ENCODE assay signal across 13 cellular contexts in genomic region chr6:166156942-166157341, GRCh38. TPM values are rescaled to one million over a fixed set of nuclear protein-coding genes. Genes with fewer than 3 reads are reported as not detected.
DNase-seq lines count a peak whose midpoint lies in the region; ATAC-seq and TF ChIP-seq lines count a peak whose summit lies in the region.
"Had no signal": no experiment of that assay in that cellular context is flagged by ENCODE, and none has a peak within 500 bp of the region (broad histone marks: within the 10 kb centered on the region; RNA-seq: fewer than 3 reads in every experiment).

No MANE protein-coding gene starts in this region.

- no peaks in the 10 kb centered on the region for H3K36me3 ChIP-seq in Peyer's patch
- H3K36me3 ChIP-seq in colonic mucosa = no peaks in the 10 kb centered on the region

- DNase-seq in DMS 273 (lab: John Stamatoyannopoulos, UW; ENCODE audit: unreplicated experiment) = peak; percentile 17
- no peak for DNase-seq in DMS 273 treated with DMSO at 0.1 percent for 48 hours (lab: John Stamatoyannopoulos, UW)
- peak; percentile 31 for DNase-seq in NB4 (ENCODE audit: low read depth)
- no peak for DNase-seq in dorsolateral prefrontal cortex
- peak; percentile 6 for DNase-seq in renal cortical epithelial cell (ENCODE audit: low read depth)
- no peak for DNase-seq in Peyer's patch
- no peak for DNase-seq in colonic mucosa
- DNase-seq: activated CD4-positive, alpha-beta memory T cell treated with anti-CD3 and anti-CD28 coated beads, Interleukin-2, amount 10 ng/mL, durations not matched to agents 7 days and 5 days; aorta; foreskin melanocyte; GOT3 had no signal

- intact Hi-C loops in dorsolateral prefrontal cortex (cut with DNase I) (loop anchor here (5.0 to 10.0 kb wide), 3 partner anchors 120 to 240 kb away; partner anchors contain the start of gene MPC1 (in 1 of the 2)), colonic mucosa (cut with DNase I) (no loop called here)

- TF ChIP-seq CTCF in NB4 (IDR thresholded peaks at IDR 0.05; ENCODE audit: low read depth, low read length) (peak; percentile 24), dorsolateral prefrontal cortex (IDR thresholded peaks at IDR 0.05 in 54 of 56, conservative IDR thresholded peaks at IDR 0.05 in 2 of 56; ENCODE audit: low read depth in 1 of 56, partially characterized antibody in 56 of 56) (peak in 54 of 56 donors; percentile 23 to 75 (median 57)), Peyer's patch (IDR thresholded peaks at IDR 0.05) (peak in 2 of 6 experiments; percentile 5 to 21), colonic mucosa (IDR thresholded peaks at IDR 0.05) (no peak)

- no peak overlapping the region for H3K9ac ChIP-seq in colonic mucosa (ENCODE audit: low read depth in 2 of 2, low read length in 2 of 2)

- peaks cover 0 to 17% (median 2%) of the 10 kb centered on the region in 45 donors for H3K27me3 ChIP-seq in dorsolateral prefrontal cortex
- no peaks in the 10 kb centered on the region for H3K27me3 ChIP-seq in Peyer's patch
- no peaks in the 10 kb centered on the region for H3K27me3 ChIP-seq in colonic mucosa

- no peaks in the 10 kb centered on the region for H3K4me1 ChIP-seq in Peyer's patch
- H3K4me1 ChIP-seq in colonic mucosa = no peaks in the 10 kb centered on the region

- TF ChIP-seq POLR2A in NB4 (IDR thresholded peaks at IDR 0.05; ENCODE audit: extremely low read depth, insufficient read length) = no peak
- TF ChIP-seq POLR2A in Peyer's patch (IDR thresholded peaks at IDR 0.05) = no peak

- H3K27ac ChIP-seq in dorsolateral prefrontal cortex = no peak overlapping the region
- no peak overlapping the region for H3K27ac ChIP-seq in Peyer's patch
- H3K27ac ChIP-seq in colonic mucosa = no peak overlapping the region

- H3K4me3 ChIP-seq in NB4 (ENCODE audit: low read depth, low read length) (no peak overlapping the region), dorsolateral prefrontal cortex (no peak overlapping the region), Peyer's patch (no peak overlapping the region), colonic mucosa (no peak overlapping the region)

- no peak for ATAC-seq in HG03521 (IDR thresholded peaks at IDR 0.05; ENCODE audit: unreplicated experiment)

- H3K9me3 ChIP-seq in Peyer's patch (no peaks in the 10 kb centered on the region), colonic mucosa (no peaks in the 10 kb centered on the region)

RNA-seq across cellular contexts. Expression of gene TBXT, which starts 10.7 kb away (rescaled TPM):
- total RNA-seq in dorsolateral prefrontal cortex (under 1 TPM in 3 of 120 experiments, not detected in 117; 0.19 to 0.55 (median 0.29) TPM), renal cortical epithelial cell (not detected in 2 replicates), Peyer's patch (not detected), colonic mucosa (not detected)
- total RNA-seq: activated CD4-positive, alpha-beta memory T cell treated with anti-CD3 and anti-CD28 coated beads, Interleukin-2, amount 10 ng/mL, durations not matched to agents 7 days and 5 days; aorta; mucosa of gallbladder had no signal

Comparison
In these comparisons a context has a peak if more than half of its experiments do, and no peak if none do; other contexts are left out.
1. DNase-seq: peak in DMS 273 (single experiment), NB4 (single experiment) and renal cortical epithelial cell (single experiment); none in DMS 273 treated with DMSO at 0.1 percent for 48 hours (single experiment), dorsolateral prefrontal cortex (0 of 10), Peyer's patch (0 of 3) and colonic mucosa (single experiment).